In the genomic region with DNA sequence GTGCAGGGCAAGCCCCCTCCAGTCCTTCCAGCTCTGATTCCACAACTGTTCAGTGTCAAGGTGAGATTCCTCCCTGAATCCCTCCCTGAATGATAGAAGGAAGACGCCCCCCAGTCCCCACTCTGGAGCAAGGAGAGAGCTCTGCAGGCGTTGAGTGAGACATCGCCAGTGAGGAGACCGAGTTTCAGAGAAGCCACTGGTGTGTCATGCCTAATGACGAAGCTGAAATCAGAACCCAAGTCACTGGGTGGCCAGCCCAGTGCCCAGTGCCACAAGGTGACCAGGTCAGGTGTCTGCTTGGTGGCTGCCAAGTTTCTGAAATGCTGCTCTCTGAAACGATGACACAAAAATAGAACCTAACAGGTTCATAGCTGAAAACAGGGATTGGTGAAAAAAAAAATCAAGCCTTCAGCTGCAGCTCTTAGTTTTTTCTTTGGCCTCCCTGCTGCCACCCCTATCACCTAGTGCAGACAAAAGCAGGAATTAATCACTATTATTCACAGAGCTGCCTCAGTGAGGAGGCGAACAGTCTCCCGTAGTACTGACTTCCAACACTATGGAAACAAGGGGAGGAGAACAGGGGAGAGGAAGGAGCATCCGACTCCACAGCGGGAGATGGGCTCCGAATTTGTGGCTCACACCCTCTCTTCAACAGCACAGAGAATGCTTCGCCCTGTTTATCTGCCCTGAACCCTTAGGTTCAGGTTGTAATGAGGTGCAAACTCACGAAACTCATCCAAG, we compare ENCODE assay signal across 15 cellular contexts.
DNase-seq lines count a peak whose midpoint lies in the region; ATAC-seq and TF ChIP-seq lines count a peak whose summit lies in the region.
"Had no signal": no experiment of that assay in that cellular context is flagged by ENCODE, and none has a peak within 500 bp of the region (broad histone marks: within the 10 kb centered on the region; RNA-seq: fewer than 3 reads in every experiment).

No MANE protein-coding gene starts in this region.

- H3K4me3 Mint-ChIP-seq in chondrocyte (ENCODE audit: unreplicated experiment) (no peak overlapping the region), mesothelial cell of epicardium (no peak overlapping the region), progenitor cell of endocrine pancreas (ENCODE audit: low read depth) (no peak overlapping the region)
- H3K4me3 Mint-ChIP-seq in activated naive CD4-positive, alpha-beta T cell treated with anti-CD3 and anti-CD28 coated beads for 36 hours = no peak overlapping the region

- peaks cover 6% of the 10 kb centered on the region; the same call in 1 of the 2 replicates for H3K4me1 ChIP-seq in HUES64 (ENCODE audit: insufficient read depth, low read length)
- H3K4me1 ChIP-seq: A549, HAP-1 had no signal

- H3K27ac Mint-ChIP-seq in chondrocyte (ENCODE audit: unreplicated experiment) (peak overlapping the region; percentile 17), mesothelial cell of epicardium (peak overlapping the region; percentile 69), progenitor cell of endocrine pancreas (peak overlapping the region; percentile 12)
- H3K27ac Mint-ChIP-seq in activated naive CD4-positive, alpha-beta T cell treated with anti-CD3 and anti-CD28 coated beads for 36 hours = no peak overlapping the region

- peak overlapping the region; percentile 40; the same call in 1 of the 2 replicates for H3K9ac ChIP-seq in HUES64 (ENCODE audit: low read depth, low read length)
- H3K9ac ChIP-seq: KMS-11 had no signal

- intact Hi-C loops in activated naive CD4-positive, alpha-beta T cell treated with anti-CD3 and anti-CD28 coated beads for 36 hours (cut with micrococcal nuclease) = no loop called here

- no peaks in the 10 kb centered on the region for H3K36me3 ChIP-seq in HUES64 (ENCODE audit: insufficient read depth, low read length)
- H3K36me3 ChIP-seq: HAP-1 had no signal

- H3K9me3 Mint-ChIP-seq in chondrocyte (ENCODE audit: low read depth) (no peaks in the 10 kb centered on the region), mesothelial cell of epicardium (no peaks in the 10 kb centered on the region), progenitor cell of endocrine pancreas (ENCODE audit: low read depth) (peaks cover 6% of the 10 kb centered on the region)
- H3K9me3 Mint-ChIP-seq in activated naive CD4-positive, alpha-beta T cell treated with anti-CD3 and anti-CD28 coated beads for 36 hours = no peaks in the 10 kb centered on the region

- TF ChIP-seq CTCF in chondrocyte (IDR thresholded peaks at IDR 0.05) = no peak
- TF ChIP-seq CTCF in mesothelial cell of epicardium (IDR thresholded peaks at IDR 0.05; ENCODE audit: unreplicated experiment) = no peak
- no peak for TF ChIP-seq CTCF in progenitor cell of endocrine pancreas (IDR thresholded peaks at IDR 0.05; ENCODE audit: unreplicated experiment)

- DNase-seq in chondrocyte (ENCODE audit: low spot score) (no peak), mesothelial cell of epicardium (ENCODE audit: low spot score in 2 of 2, unreplicated experiment in 2 of 2) (no peak), progenitor cell of endocrine pancreas (ENCODE audit: low spot score, unreplicated experiment) (no peak), DMS53 treated with DMSO at 0.1 percent for 48 hours (lab: John Stamatoyannopoulos, UW; ENCODE audit: unreplicated experiment) (no peak), HK-2 (ENCODE audit: unreplicated experiment) (no peak)
- DNase-seq in activated naive CD4-positive, alpha-beta T cell treated with anti-CD3 and anti-CD28 coated beads for 36 hours = no peak
- DNase-seq: DMS53; NK-92 treated with Interleukin-12 subunit alpha and Interleukin-12 subunit beta, amount 100 ng/mL, for 24 hours had no signal

- no peaks in the 10 kb centered on the region for H3K27me3 ChIP-seq in HUES64 (ENCODE audit: insufficient read depth, low read length)

- H3K4me3 ChIP-seq in HUES64 (ENCODE audit: low read length) = no peak overlapping the region
- H3K4me3 ChIP-seq: A549, GM12878, HAP-1 had no signal

- ATAC-seq in HG03280 (IDR thresholded peaks at IDR 0.05; ENCODE audit: unreplicated experiment) = no peak
- ATAC-seq: A549, GM12878 had no signal

- H3K27me3 Mint-ChIP-seq in chondrocyte (ENCODE audit: low read depth) (no peaks in the 10 kb centered on the region), mesothelial cell of epicardium (ENCODE audit: low read depth) (no peaks in the 10 kb centered on the region), progenitor cell of endocrine pancreas (no peaks in the 10 kb centered on the region)
- H3K27me3 Mint-ChIP-seq in activated naive CD4-positive, alpha-beta T cell treated with anti-CD3 and anti-CD28 coated beads for 36 hours (ENCODE audit: low read depth) = no peaks in the 10 kb centered on the region

- H3K4me1 Mint-ChIP-seq in chondrocyte (ENCODE audit: low read depth) (peaks cover 27% of the 10 kb centered on the region), mesothelial cell of epicardium (peaks cover 19% of the 10 kb centered on the region), progenitor cell of endocrine pancreas (ENCODE audit: low read depth) (peaks cover 4% of the 10 kb centered on the region)
- no peaks in the 10 kb centered on the region for H3K4me1 Mint-ChIP-seq in activated naive CD4-positive, alpha-beta T cell treated with anti-CD3 and anti-CD28 coated beads for 36 hours (ENCODE audit: low read depth)

- WGBS in HUES64 = 94% methylated on average over 10 of the region's 13 CpGs

- peak overlapping the region; percentile 8; the same call in 1 of the 2 replicates for H3K27ac ChIP-seq in HUES64 (ENCODE audit: low read depth, low read length)
- H3K27ac ChIP-seq: A549, HL-60, KMS-11 had no signal

- peaks cover 9% of the 10 kb centered on the region for H3K9me3 ChIP-seq in HUES64 (ENCODE audit: insufficient read depth, low read depth, low read length)
- H3K9me3 ChIP-seq: A549, HAP-1 had no signal

- CTCF ChIA-PET in activated naive CD4-positive, alpha-beta T cell treated with anti-CD3 and anti-CD28 coated beads for 36 hours (lab: Charles Lee) = interaction anchor here (1.0 kb wide), 1 partner anchor 992 kb away, joined by 3 read pairs; no protein-coding TSS in a partner anchor

- no peaks in the 10 kb centered on the region for H3K36me3 Mint-ChIP-seq in chondrocyte (ENCODE audit: low read depth)
- H3K36me3 Mint-ChIP-seq in mesothelial cell of epicardium = peaks cover 2% of the 10 kb centered on the region
- peaks cover 1% of the 10 kb centered on the region for H3K36me3 Mint-ChIP-seq in progenitor cell of endocrine pancreas (ENCODE audit: insufficient read depth)
- H3K36me3 Mint-ChIP-seq in activated naive CD4-positive, alpha-beta T cell treated with anti-CD3 and anti-CD28 coated beads for 36 hours (ENCODE audit: low read depth) = no peaks in the 10 kb centered on the region
